Comparison of ENCODE assay signal across 9 cellular contexts in the genomic region with DNA sequence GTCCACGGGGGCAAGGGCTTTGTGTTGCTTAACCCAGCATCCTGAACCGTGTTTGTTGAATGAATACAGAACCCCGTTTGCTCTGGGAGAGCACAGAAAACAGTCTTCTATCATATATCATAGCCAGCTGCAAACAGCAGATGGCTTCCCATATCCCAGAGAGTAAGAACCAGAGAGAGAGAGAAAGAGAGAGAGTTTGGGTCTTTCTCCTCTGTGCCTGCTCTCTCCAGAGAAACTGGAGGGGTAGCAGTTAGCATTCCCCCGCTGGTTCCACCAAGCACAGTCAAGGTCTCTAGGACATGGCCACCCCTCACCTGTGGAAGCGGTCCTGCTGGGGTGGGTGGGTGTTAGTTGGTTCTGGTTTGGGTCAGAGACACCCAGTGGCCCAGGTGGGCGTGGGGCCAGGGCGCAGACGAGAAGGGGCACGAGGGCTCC. TPM values are rescaled to one million over a fixed set of nuclear protein-coding genes. Genes with fewer than 3 reads are reported as not detected.
DNase-seq lines count a peak whose midpoint lies in the region; ATAC-seq and TF ChIP-seq lines count a peak whose summit lies in the region.
"Had no signal": no experiment of that assay in that cellular context is flagged by ENCODE, and none has a peak within 500 bp of the region (broad histone marks: within the 10 kb centered on the region; RNA-seq: fewer than 3 reads in every experiment).

No MANE protein-coding gene starts in this region.

- peaks cover 37% of the 10 kb centered on the region for H3K27me3 ChIP-seq in neural cell (ENCODE audit: insufficient read depth, low read depth, low read length)
- H3K27me3 ChIP-seq in aorta (ENCODE audit: control insufficient read depth in 1 of 2, insufficient read depth in 2 of 2, low read length in 1 of 2) = no peaks in the 10 kb centered on the region

- H3K9me3 Mint-ChIP-seq in activated naive CD4-positive, alpha-beta T cell treated with anti-CD3 and anti-CD28 coated beads, Interleukin-2, amount 50 U/mL, for 24 hours = no peaks in the 10 kb centered on the region
- H3K9me3 Mint-ChIP-seq in activated naive CD4-positive, alpha-beta T cell treated with anti-CD3 and anti-CD28 coated beads, Interleukin-2, amount 50 U/mL, for 72 hours = no peaks in the 10 kb centered on the region

- TF ChIP-seq EP300 in neural cell (conservative IDR thresholded peaks at IDR 0.05; ENCODE audit: poor library complexity, severe bottlenecking) = no peak

- H3K4me2 ChIP-seq in neural cell (ENCODE audit: low read length) = no peak overlapping the region

- 36 to 37% methylated on average over 9 of the region's 9 CpGs for WGBS in aorta, 2 donors

- H3K36me3 Mint-ChIP-seq in activated naive CD4-positive, alpha-beta T cell treated with anti-CD3 and anti-CD28 coated beads, Interleukin-2, amount 50 U/mL, for 24 hours = no peaks in the 10 kb centered on the region
- H3K36me3 Mint-ChIP-seq in activated naive CD4-positive, alpha-beta T cell treated with anti-CD3 and anti-CD28 coated beads, Interleukin-2, amount 50 U/mL, for 72 hours = no peaks in the 10 kb centered on the region

- TF ChIP-seq CTCF in foreskin fibroblast (IDR thresholded peaks at IDR 0.05; ENCODE audit: low read depth, low read length) (no peak), neural cell (IDR thresholded peaks at IDR 0.05; ENCODE audit: poor library complexity, severe bottlenecking) (no peak)

- no peaks in the 10 kb centered on the region for H3K79me2 ChIP-seq in neural cell (replicated peaks; ENCODE audit: insufficient read depth, low read length)

- peak overlapping the region; percentile 54 to 97 for H3K4me3 ChIP-seq in foreskin fibroblast (ENCODE audit: low read depth in 1 of 2, low read length in 2 of 2)
- H3K4me3 ChIP-seq in neural cell (ENCODE audit: low read length) = peak overlapping the region; percentile 66
- no peak overlapping the region for H3K4me3 ChIP-seq in aorta (ENCODE audit: low read length in 2 of 2)

- no peak overlapping the region for H3K27ac Mint-ChIP-seq in activated naive CD4-positive, alpha-beta T cell treated with anti-CD3 and anti-CD28 coated beads, Interleukin-2, amount 50 U/mL, for 24 hours
- H3K27ac Mint-ChIP-seq in activated naive CD4-positive, alpha-beta T cell treated with anti-CD3 and anti-CD28 coated beads, Interleukin-2, amount 50 U/mL, for 72 hours = no peak overlapping the region

- H3F3A ChIP-seq in neural cell (ENCODE audit: insufficient read depth, low read length, poor library complexity, severe bottlenecking) = no peaks in the 10 kb centered on the region

- H3K27me3 Mint-ChIP-seq in activated naive CD4-positive, alpha-beta T cell treated with anti-CD3 and anti-CD28 coated beads, Interleukin-2, amount 50 U/mL, for 24 hours = peaks cover 51% of the 10 kb centered on the region

- H3K4me1 ChIP-seq in aorta (ENCODE audit: control insufficient read depth in 1 of 2, insufficient read depth in 2 of 2, low read length in 2 of 2) = peaks cover 0 to 8% of the 10 kb centered on the region in 2 donors

- ATAC-seq in activated naive CD4-positive, alpha-beta T cell treated with anti-CD3 and anti-CD28 coated beads, Interleukin-2, amount 50 U/mL, for 72 hours = no peak
- peak; percentile 6 for ATAC-seq in aorta (ENCODE audit: low FRiP score)
- no peak for ATAC-seq in GM18858 (IDR thresholded peaks at IDR 0.05; ENCODE audit: unreplicated experiment)
- no peak for ATAC-seq in GM19023 (IDR thresholded peaks at IDR 0.05; ENCODE audit: unreplicated experiment)

- H3K9me2 ChIP-seq in neural cell (ENCODE audit: insufficient read depth, low read length) = no peaks in the 10 kb centered on the region

- H3K9ac ChIP-seq in neural cell (ENCODE audit: low read length) = peak overlapping the region; percentile 29

- intact Hi-C loops in aorta (cut with DNase I) = loop anchor here in 1 of 2 donors (5.0 kb wide), 2 partner anchors 51 to 186 kb away; no protein-coding TSS in a partner anchor

- H3K36me3 ChIP-seq in neural cell (ENCODE audit: insufficient read depth, low read length) = no peaks in the 10 kb centered on the region
- H3K36me3 ChIP-seq in aorta (ENCODE audit: control insufficient read depth in 1 of 2, insufficient read depth in 2 of 2, low read length in 1 of 2) = no peaks in the 10 kb centered on the region

- H3K4me1 Mint-ChIP-seq in activated naive CD4-positive, alpha-beta T cell treated with anti-CD3 and anti-CD28 coated beads, Interleukin-2, amount 50 U/mL, for 24 hours = no peaks in the 10 kb centered on the region

- no peak overlapping the region for H2AFZ ChIP-seq in neural cell (ENCODE audit: low read depth, low read length)

- no peak for TF ChIP-seq RAD21 in neural cell (conservative IDR thresholded peaks at IDR 0.05)

- no peak overlapping the region for H3K27ac ChIP-seq in neural cell (ENCODE audit: low read length)
- peak overlapping the region in 1 of 2 donors; percentile 80 for H3K27ac ChIP-seq in aorta (ENCODE audit: low read depth in 1 of 2, low read length in 2 of 2)

- no peak for DNase-seq in activated naive CD4-positive, alpha-beta T cell treated with anti-CD3 and anti-CD28 coated beads, Interleukin-2, amount 50 U/mL, for 72 hours (ENCODE audit: low spot score in 2 of 2)
- no peak for DNase-seq in foreskin fibroblast
- DNase-seq in aorta = no peak
- no peak for DNase-seq in NCI-H748 treated with DMSO at 0.1 percent for 48 hours (lab: John Stamatoyannopoulos, UW)
- DNase-seq: NCI-H1048 had no signal

- H3K9me3 ChIP-seq in neural cell (ENCODE audit: low read length) (no peaks in the 10 kb centered on the region), aorta (ENCODE audit: control insufficient read depth, low read length) (no peaks in the 10 kb centered on the region)

- no peaks in the 10 kb centered on the region for H4K20me1 ChIP-seq in neural cell (ENCODE audit: insufficient read depth)

- H3K4me3 Mint-ChIP-seq in activated naive CD4-positive, alpha-beta T cell treated with anti-CD3 and anti-CD28 coated beads, Interleukin-2, amount 50 U/mL, for 24 hours = peak overlapping the region; percentile 40

TF ChIP-seq in neural cell, 6 proteins besides CTCF, POLR2A, EP300 and RAD21:
- TF ChIP-seq POLR2AphosphoS5 (IDR thresholded peaks at IDR 0.05) (no peak), MXI1 (conservative IDR thresholded peaks at IDR 0.05; ENCODE audit: poor library complexity, severe bottlenecking) (no peak), EZH2 (IDR thresholded peaks at IDR 0.05; ENCODE audit: borderline replicate concordance, insufficient read depth, low read length, poor library complexity, severe bottlenecking) (no peak), SMC3 (conservative IDR thresholded peaks at IDR 0.05; ENCODE audit: poor library complexity) (no peak), TAF1 (IDR thresholded peaks at IDR 0.05; ENCODE audit: low read depth) (no peak)
- TF ChIP-seq, protein P1, sequence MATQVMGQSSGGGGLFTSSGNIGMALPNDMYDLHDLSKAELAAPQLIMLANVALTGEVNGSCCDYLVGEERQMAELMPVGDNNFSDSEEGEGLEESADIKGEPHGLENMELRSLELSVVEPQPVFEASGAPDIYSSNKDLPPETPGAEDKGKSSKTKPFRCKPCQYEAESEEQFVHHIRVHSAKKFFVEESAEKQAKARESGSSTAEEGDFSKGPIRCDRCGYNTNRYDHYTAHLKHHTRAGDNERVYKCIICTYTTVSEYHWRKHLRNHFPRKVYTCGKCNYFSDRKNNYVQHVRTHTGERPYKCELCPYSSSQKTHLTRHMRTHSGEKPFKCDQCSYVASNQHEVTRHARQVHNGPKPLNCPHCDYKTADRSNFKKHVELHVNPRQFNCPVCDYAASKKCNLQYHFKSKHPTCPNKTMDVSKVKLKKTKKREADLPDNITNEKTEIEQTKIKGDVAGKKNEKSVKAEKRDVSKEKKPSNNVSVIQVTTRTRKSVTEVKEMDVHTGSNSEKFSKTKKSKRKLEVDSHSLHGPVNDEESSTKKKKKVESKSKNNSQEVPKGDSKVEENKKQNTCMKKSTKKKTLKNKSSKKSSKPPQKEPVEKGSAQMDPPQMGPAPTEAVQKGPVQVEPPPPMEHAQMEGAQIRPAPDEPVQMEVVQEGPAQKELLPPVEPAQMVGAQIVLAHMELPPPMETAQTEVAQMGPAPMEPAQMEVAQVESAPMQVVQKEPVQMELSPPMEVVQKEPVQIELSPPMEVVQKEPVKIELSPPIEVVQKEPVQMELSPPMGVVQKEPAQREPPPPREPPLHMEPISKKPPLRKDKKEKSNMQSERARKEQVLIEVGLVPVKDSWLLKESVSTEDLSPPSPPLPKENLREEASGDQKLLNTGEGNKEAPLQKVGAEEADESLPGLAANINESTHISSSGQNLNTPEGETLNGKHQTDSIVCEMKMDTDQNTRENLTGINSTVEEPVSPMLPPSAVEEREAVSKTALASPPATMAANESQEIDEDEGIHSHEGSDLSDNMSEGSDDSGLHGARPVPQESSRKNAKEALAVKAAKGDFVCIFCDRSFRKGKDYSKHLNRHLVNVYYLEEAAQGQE (IDR thresholded peaks at IDR 0.05; ENCODE audit: borderline replicate concordance) = no peak

RNA-seq across cellular contexts. Expression of a gene that starts 0.5 kb away (rescaled TPM):
- not detected for total RNA-seq in activated naive CD4-positive, alpha-beta T cell treated with anti-CD3 and anti-CD28 coated beads, Interleukin-2, amount 50 U/mL, for 72 hours
- polyA plus RNA-seq in neural cell (0.48 and 0.72 TPM in 2 replicates), aorta (10 to 100 TPM; 34.4 to 59.4 TPM)
- 0.46 and 0.73 TPM in 2 replicates for polyA minus RNA-seq in neural cell
- 100 to 1,000 TPM; 298 to 410 TPM for total RNA-seq in aorta

Comparison
In these comparisons a context has a peak if more than half of its experiments do, and no peak if none do; other contexts are left out.
1. H3K4me3 ChIP-seq: peak in foreskin fibroblast (2 of 2) and neural cell (single experiment); none in aorta (0 of 2).
2. RNA of a gene that starts 0.5 kb away (total RNA-seq): 298 to 410 TPM in aorta; not detected in activated naive CD4-positive, alpha-beta T cell treated with anti-CD3 and anti-CD28 coated beads, Interleukin-2, amount 50 U/mL, for 72 hours; every median in the first group is over 100 times any median in the second.